27 cellular contexts compared by ENCODE assay signal in the genomic region with DNA sequence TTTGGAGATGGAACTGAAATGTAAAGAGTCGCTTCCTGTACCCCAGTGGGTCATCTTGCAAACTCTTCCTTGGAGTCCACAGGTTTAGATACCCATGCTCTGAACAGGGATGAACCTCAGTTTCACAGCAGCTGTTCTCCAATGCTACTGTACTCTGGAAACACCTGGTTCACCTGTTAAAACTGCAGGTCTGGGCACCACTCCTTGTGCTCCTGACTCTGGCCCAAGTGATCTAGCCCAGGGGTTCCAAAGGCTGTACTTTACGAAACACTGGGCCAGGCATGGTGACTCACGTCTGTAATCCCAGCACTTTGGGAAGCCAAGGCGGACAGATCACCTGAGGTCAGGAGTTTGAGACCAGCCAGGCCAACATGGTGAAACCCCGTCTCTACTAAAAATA.
DNase-seq lines count a peak whose midpoint lies in the region; ATAC-seq, FAIRE-seq and TF ChIP-seq lines count a peak whose summit lies in the region.
"Had no signal": no experiment of that assay in that cellular context is flagged by ENCODE, and none has a peak within 500 bp of the region (broad histone marks: within the 10 kb centered on the region; RNA-seq: fewer than 3 reads in every experiment).

No MANE protein-coding gene starts in this region.

- intact Hi-C loops in PC-9 (cut with micrococcal nuclease; ENCODE audit: unreplicated experiment) = no loop called here
- intact Hi-C loops in left lung (cut with DNase I) = no loop called here

- H4K20me1 ChIP-seq in DOHH2 (ENCODE audit: control insufficient read depth, insufficient read depth, low read depth, low read length) (no peaks in the 10 kb centered on the region), PC-9 (ENCODE audit: insufficient read depth) (no peaks in the 10 kb centered on the region)

- H3F3A ChIP-seq in DOHH2 (ENCODE audit: control insufficient read depth, insufficient read depth) (no peaks in the 10 kb centered on the region), PC-9 (ENCODE audit: insufficient read depth, low read depth) (peaks cover 16% of the 10 kb centered on the region)

- POLR2A ChIA-PET in PC-9 (lab: Charles Lee; ENCODE audit: unreplicated experiment) = no interaction called here

- H3K4me1 ChIP-seq in DOHH2 (ENCODE audit: control insufficient read depth, low read length) (peaks cover 59% of the 10 kb centered on the region), PC-9 (replicated peaks; ENCODE audit: insufficient read depth) (peaks cover 22% of the 10 kb centered on the region), left lung (no peaks in the 10 kb centered on the region)
- H3K4me1 ChIP-seq: BE2C had no signal

- peak overlapping the region; percentile 41 for H3K27ac Mint-ChIP-seq in central memory CD8-positive, alpha-beta T cell (ENCODE audit: low read depth)

- FAIRE-seq in RCC 7860 (lab: Jason Lieb, UNC) = no peak
- FAIRE-seq: GM19239, H1 had no signal

- CTCF ChIA-PET in PC-9 (lab: Charles Lee) = no interaction called here

- peaks cover 3% of the 10 kb centered on the region for H3K36me3 Mint-ChIP-seq in central memory CD8-positive, alpha-beta T cell (ENCODE audit: insufficient read depth)
- H3K36me3 Mint-ChIP-seq: CD14-positive monocyte; CD8-positive, alpha-beta memory T cell; IgD-negative memory B cell had no signal

- no TSS peak for BruUV-seq in PC-9 (replicated peaks; lab: Mats Ljungman, UMichigan)

- TF ChIP-seq CTCF in DOHH2 (IDR thresholded peaks at IDR 0.05; ENCODE audit: low read depth, low read length, poor library complexity, severe bottlenecking) (no peak), PC-9 (conservative IDR thresholded peaks at IDR 0.05) (no peak), left lung (IDR thresholded peaks at IDR 0.05) (no peak)

- H3K27me3 ChIP-seq in DOHH2 (ENCODE audit: control insufficient read depth, low read length) (peaks cover 20% of the 10 kb centered on the region), PC-9 (ENCODE audit: insufficient read depth, low read depth) (no peaks in the 10 kb centered on the region), left lung (no peaks in the 10 kb centered on the region)
- H3K27me3 ChIP-seq: BE2C had no signal

- H3K4me3 ChIP-seq in DOHH2 (ENCODE audit: low read length) (no peak overlapping the region), PC-9 (no peak overlapping the region), left lung (no peak overlapping the region)

- H3K79me2 ChIP-seq in DOHH2 (ENCODE audit: control insufficient read depth, low read length) (no peaks in the 10 kb centered on the region), PC-9 (ENCODE audit: low read depth) (no peaks in the 10 kb centered on the region)

- no peak overlapping the region for H2AFZ ChIP-seq in PC-9

- H3K9me2 ChIP-seq in DOHH2 (replicated peaks; ENCODE audit: control insufficient read depth, low read length) = no peaks in the 10 kb centered on the region
- H3K9me2 ChIP-seq in PC-9 (ENCODE audit: insufficient read depth) = no peaks in the 10 kb centered on the region

- H3K9me3 Mint-ChIP-seq in central memory CD8-positive, alpha-beta T cell = no peaks in the 10 kb centered on the region
- H3K9me3 Mint-ChIP-seq: CD14-positive monocyte; CD8-positive, alpha-beta memory T cell; IgD-negative memory B cell had no signal

- H3K27ac ChIP-seq in DOHH2 (ENCODE audit: low read depth, low read length) = no peak overlapping the region
- 0 out of 2 replicates have a peak overlapping the region, but pooled peaks have one; percentile 4 for H3K27ac ChIP-seq in PC-9
- no peak overlapping the region for H3K27ac ChIP-seq in left lung
- H3K27ac ChIP-seq: KMS-11 had no signal

- H3K36me3 ChIP-seq in DOHH2 (ENCODE audit: control insufficient read depth, low read length) (no peaks in the 10 kb centered on the region), PC-9 (ENCODE audit: low read depth) (peaks cover 14% of the 10 kb centered on the region), left lung (peaks cover 0 to 23% of the 10 kb centered on the region in 2 donors)
- H3K36me3 ChIP-seq: BE2C had no signal

- H3K4me2 ChIP-seq in DOHH2 (ENCODE audit: low read length) = peak overlapping the region; percentile 54
- H3K4me2 ChIP-seq in PC-9 = no peak overlapping the region
- H3K4me2 ChIP-seq: KMS-11 had no signal

- ATAC-seq in central memory CD8-positive, alpha-beta T cell (replicated peaks; ENCODE audit: extremely low read depth, poor library complexity, severe bottlenecking) = no peak
- ATAC-seq in left lung = peak; percentile 48

- peaks cover 37% of the 10 kb centered on the region for H3K4me1 Mint-ChIP-seq in central memory CD8-positive, alpha-beta T cell

- no peak for DNase-seq in PC-9
- no peak for DNase-seq in central memory CD8-positive, alpha-beta T cell (ENCODE audit: low spot score in 2 of 2)
- no peak for DNase-seq in left lung
- DNase-seq in RCC 7860 (ENCODE audit: low spot score) = no peak
- DNase-seq in epidermal melanocyte (ENCODE audit: insufficient read length, low spot score) = no peak
- no peak for DNase-seq in AML-193 (lab: John Stamatoyannopoulos, UW)
- DNase-seq: BE2C, Calu3, DMS79 treated with DMSO at 0.1 percent for 48 hours, HCEC 1CT, NCI-H1048, NCI-H1417, NCI-H1694, NCI-H2029 treated with DMSO at 0.1 percent for 48 hours, NCI-H2171, NCI-H226, NCI-H510A, NCI-H69, OCI-M1, SHP77 had no signal

- no peaks in the 10 kb centered on the region for H3K27me3 Mint-ChIP-seq in central memory CD8-positive, alpha-beta T cell
- H3K27me3 Mint-ChIP-seq: IgD-negative memory B cell had no signal

- H3K9me3 ChIP-seq in DOHH2 (ENCODE audit: control insufficient read depth, insufficient read depth, low read length) = no peaks in the 10 kb centered on the region
- no peaks in the 10 kb centered on the region for H3K9me3 ChIP-seq in PC-9 (ENCODE audit: insufficient read depth, low read depth)
- no peaks in the 10 kb centered on the region for H3K9me3 ChIP-seq in left lung
- H3K9me3 ChIP-seq: BE2C had no signal

- no peak overlapping the region for H3K4me3 Mint-ChIP-seq in central memory CD8-positive, alpha-beta T cell
- H3K4me3 Mint-ChIP-seq: CD14-positive monocyte had no signal
